ENCODE assay signal across 1 cellular context in the genomic region with DNA sequence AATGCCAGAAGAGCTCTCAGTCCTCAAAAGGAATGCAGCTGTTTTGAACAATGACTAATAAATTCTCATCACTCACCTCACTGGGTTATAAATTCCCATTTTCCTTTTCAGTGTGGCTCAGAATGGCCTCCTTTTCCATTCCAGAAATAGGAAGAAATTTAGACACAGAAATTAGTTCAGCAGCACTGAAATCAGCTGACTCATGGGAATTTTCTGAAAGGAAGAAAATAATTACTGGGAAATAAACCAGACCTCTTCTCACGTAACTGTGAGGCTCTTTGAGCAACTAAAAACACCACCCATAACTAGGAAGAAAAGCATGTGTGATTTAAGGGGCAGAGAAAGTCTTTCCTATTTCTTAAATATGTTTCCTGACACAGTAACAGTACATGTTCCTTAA.
TF ChIP-seq lines count a peak whose summit lies in the region.

No MANE protein-coding gene starts in this region.

TF ChIP-seq in A549, 52 proteins besides CTCF, POLR2A, EP300 and RAD21:
- TF ChIP-seq, protein P1, sequence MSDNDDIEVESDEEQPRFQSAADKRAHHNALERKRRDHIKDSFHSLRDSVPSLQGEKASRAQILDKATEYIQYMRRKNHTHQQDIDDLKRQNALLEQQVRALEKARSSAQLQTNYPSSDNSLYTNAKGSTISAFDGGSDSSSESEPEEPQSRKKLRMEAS (IDR thresholded peaks at IDR 0.05): no peak
- TF ChIP-seq SMC3 (IDR thresholded peaks at IDR 0.05) (no peak), EHF (CRISPR knock-in tag; IDR thresholded peaks at IDR 0.05) (no peak), HOXB13 (CRISPR knock-in tag; IDR thresholded peaks at IDR 0.05; ENCODE audit: low read depth) (no peak), GATA3 (IDR thresholded peaks at IDR 0.05; ENCODE audit: borderline replicate concordance) (no peak), JUN (IDR thresholded peaks at IDR 0.05) (no peak), MAFK (IDR thresholded peaks at IDR 0.05; ENCODE audit: partially characterized antibody) (peak; percentile 84)
TF ChIP-seq in A549: peak in this region for 1.
